ENCODE assay signal across 8 cellular contexts in genomic region chr1:229624521-229624905, GRCh38. TPM values are rescaled to one million over a fixed set of nuclear protein-coding genes. Genes with fewer than 3 reads are reported as not detected.
DNase-seq lines count a peak whose midpoint lies in the region; ATAC-seq and TF ChIP-seq lines count a peak whose summit lies in the region.

No MANE protein-coding gene starts in this region.

- H3K4me3 ChIP-seq in astrocyte of the spinal cord (ENCODE audit: low read depth, low read length) = peak overlapping the region; percentile 97
- peak overlapping the region in 3 of 4 donors; percentile 69 to 94 (median 89) for H3K4me3 ChIP-seq in upper lobe of left lung

- no peaks in the 10 kb centered on the region for H3K9me3 ChIP-seq in upper lobe of left lung

- peak overlapping the region; percentile 91 for H3K4me3 Mint-ChIP-seq in activated naive CD4-positive, alpha-beta T cell treated with anti-CD3 and anti-CD28 coated beads for 36 hours
- peak overlapping the region; percentile 92 for H3K4me3 Mint-ChIP-seq in memory B cell

- no peak for ATAC-seq in memory B cell (ENCODE audit: low read depth)
- ATAC-seq in upper lobe of left lung (ENCODE audit: low FRiP score in 2 of 2) = no peak
- no peak for ATAC-seq in HG03378 (IDR thresholded peaks at IDR 0.05; ENCODE audit: unreplicated experiment)

- H3K27me3 Mint-ChIP-seq in activated naive CD4-positive, alpha-beta T cell treated with anti-CD3 and anti-CD28 coated beads for 36 hours (ENCODE audit: low read depth) = no peaks in the 10 kb centered on the region
- H3K27me3 Mint-ChIP-seq in memory B cell = no peaks in the 10 kb centered on the region

- peaks cover 8% of the 10 kb centered on the region for H3K36me3 Mint-ChIP-seq in activated naive CD4-positive, alpha-beta T cell treated with anti-CD3 and anti-CD28 coated beads for 36 hours (ENCODE audit: low read depth)
- no peaks in the 10 kb centered on the region for H3K36me3 Mint-ChIP-seq in memory B cell

- H3K27ac Mint-ChIP-seq in activated naive CD4-positive, alpha-beta T cell treated with anti-CD3 and anti-CD28 coated beads for 36 hours = no peak overlapping the region
- no peak overlapping the region for H3K27ac Mint-ChIP-seq in memory B cell

- no peaks in the 10 kb centered on the region for H3K9me3 Mint-ChIP-seq in activated naive CD4-positive, alpha-beta T cell treated with anti-CD3 and anti-CD28 coated beads for 36 hours
- H3K9me3 Mint-ChIP-seq in memory B cell = no peaks in the 10 kb centered on the region

- DNase-seq in activated naive CD4-positive, alpha-beta T cell treated with anti-CD3 and anti-CD28 coated beads for 36 hours = no peak
- DNase-seq in activated naive CD4-positive, alpha-beta T cell (lab: John Stamatoyannopoulos, UW) = no peak
- DNase-seq in astrocyte of the spinal cord (ENCODE audit: low read depth, low spot score) (no peak), memory B cell (ENCODE audit: low spot score in 2 of 2) (no peak), upper lobe of left lung (no peak), NCI-H524 (lab: John Stamatoyannopoulos, UW) (no peak)
- no peak for DNase-seq in activated CD4-positive, alpha-beta T cell treated with anti-CD3 and anti-CD28 coated beads, Interleukin-2, amount 50 U/mL, for 1 hour

- H3K27me3 ChIP-seq in upper lobe of left lung = no peaks in the 10 kb centered on the region

- WGBS in upper lobe of left lung, 2 donors = 63 to 71% methylated on average over 5 of the region's 5 CpGs

- peak overlapping the region in 3 of 4 donors; percentile 57 to 95 (median 71) for H3K27ac ChIP-seq in upper lobe of left lung

- intact Hi-C loops in activated naive CD4-positive, alpha-beta T cell treated with anti-CD3 and anti-CD28 coated beads for 36 hours (cut with micrococcal nuclease) = loop anchor here (10.0 kb wide), 1 partner anchor 1350 kb away; the partner anchor contains the start of genes ARV1 and TTC13

- in situ Hi-C loops in astrocyte of the spinal cord (cut with HindIII; ENCODE audit: low sequenced_read_pairs) = no loop called here

- TF ChIP-seq CTCF in astrocyte of the spinal cord (IDR thresholded peaks at IDR 0.05; ENCODE audit: low read depth, low read length) (no peak), upper lobe of left lung (IDR thresholded peaks at IDR 0.05) (no peak)

- peaks cover 54% of the 10 kb centered on the region for H3K4me1 Mint-ChIP-seq in activated naive CD4-positive, alpha-beta T cell treated with anti-CD3 and anti-CD28 coated beads for 36 hours (ENCODE audit: low read depth)
- H3K4me1 Mint-ChIP-seq in memory B cell = peaks cover 42% of the 10 kb centered on the region

- CTCF ChIA-PET in activated naive CD4-positive, alpha-beta T cell treated with anti-CD3 and anti-CD28 coated beads for 36 hours (lab: Charles Lee) = interaction anchor here (1.2 kb wide), 1 partner anchor 66 kb away, joined by 8 read pairs; the partner anchor contains the start of gene ABCB10

- no peak for TF ChIP-seq EP300 in upper lobe of left lung (IDR thresholded peaks at IDR 0.05)

- H3K4me1 ChIP-seq in upper lobe of left lung = peaks cover 21 to 44% (median 33%) of the 10 kb centered on the region in 4 donors

- TF ChIP-seq POLR2A in upper lobe of left lung (IDR thresholded peaks at IDR 0.05) = no peak

- H3K36me3 ChIP-seq in upper lobe of left lung = no peaks in the 10 kb centered on the region

RNA-seq across cellular contexts. Expression of gene TAF5L, which starts 1.4 kb away (rescaled TPM):
- total RNA-seq in activated naive CD4-positive, alpha-beta T cell treated with anti-CD3 and anti-CD28 coated beads for 36 hours = 10 to 100 TPM; 10.3 TPM
- 10 to 100 TPM; 11.0 to 25.5 (median 19.6) TPM for total RNA-seq in upper lobe of left lung

RNA-seq across cellular contexts. Expression of gene URB2, which starts 1.5 kb away (rescaled TPM):
- total RNA-seq in activated naive CD4-positive, alpha-beta T cell treated with anti-CD3 and anti-CD28 coated beads for 36 hours = 10 to 100 TPM in 1 of 2 experiments, 1 to 10 TPM in 1; 9.5 to 10.0 TPM
- total RNA-seq in upper lobe of left lung = 10 to 100 TPM in 2 of 6 donors, 1 to 10 TPM in 4; 3.4 to 26.2 (median 7.2) TPM
